11 cellular contexts compared by ENCODE assay signal in genomic region chr13:27783111-27783510, GRCh38. TPM values are rescaled to one million over a fixed set of nuclear protein-coding genes. Genes with fewer than 3 reads are reported as not detected.
DNase-seq lines count a peak whose midpoint lies in the region; ATAC-seq and TF ChIP-seq lines count a peak whose summit lies in the region.
"Had no signal": no experiment of that assay in that cellular context is flagged by ENCODE, and none has a peak within 500 bp of the region (broad histone marks: within the 10 kb centered on the region; RNA-seq: fewer than 3 reads in every experiment).

No MANE protein-coding gene starts in this region.

- 0 to 24% methylated on average over 1 to 4 of the region's 4 CpGs for WGBS in gastroesophageal sphincter (ENCODE audit: low coverage in 1 of 2), 2 donors

- no peaks in the 10 kb centered on the region for H3K4me1 ChIP-seq in gastroesophageal sphincter
- H3K4me1 ChIP-seq: uterus had no signal

- ATAC-seq in gastroesophageal sphincter (no peak), GM21528 (IDR thresholded peaks at IDR 0.05; ENCODE audit: low FRiP score, unreplicated experiment) (no peak), HG02870 (IDR thresholded peaks at IDR 0.05; ENCODE audit: unreplicated experiment) (no peak)

- DNase-seq in NCI-H2196 treated with DMSO at 0.1 percent for 48 hours (lab: John Stamatoyannopoulos, UW; ENCODE audit: unreplicated experiment), result peak; percentile 0
- DNase-seq in NCI-H2196 (lab: John Stamatoyannopoulos, UW; ENCODE audit: unreplicated experiment), result no peak
- peak; percentile 50 for DNase-seq in SW480 (ENCODE audit: low spot score)
- DNase-seq in superior temporal gyrus (ENCODE audit: extremely low spot score), result peak; percentile 31
- DNase-seq in LoVo (ENCODE audit: low spot score), result no peak
- DNase-seq: left cardiac atrium, uterus had no signal

- TF ChIP-seq EP300 in gastroesophageal sphincter (IDR thresholded peaks at IDR 0.05), result no peak

- peaks cover 67% of the 10 kb centered on the region for H3K27me3 ChIP-seq in gastroesophageal sphincter
- H3K27me3 ChIP-seq: uterus had no signal

- H3K27ac ChIP-seq in gastroesophageal sphincter, result no peak overlapping the region
- H3K27ac ChIP-seq: uterus had no signal

- H3K9me3 ChIP-seq in gastroesophageal sphincter, result no peaks in the 10 kb centered on the region
- H3K9me3 ChIP-seq: uterus had no signal

- TF ChIP-seq CTCF in gastroesophageal sphincter (IDR thresholded peaks at IDR 0.05), result peak in 3 of 4 experiments; percentile 26 to 52 (median 42)

- no peak for TF ChIP-seq POLR2A in gastroesophageal sphincter (IDR thresholded peaks at IDR 0.05)

- no peaks in the 10 kb centered on the region for H3K36me3 ChIP-seq in gastroesophageal sphincter
- H3K36me3 ChIP-seq: uterus had no signal

- no peak overlapping the region for H3K4me3 ChIP-seq in gastroesophageal sphincter
- H3K4me3 ChIP-seq: uterus had no signal

RNA-seq across cellular contexts. Expression of gene GSX1, which starts 9.2 kb away (rescaled TPM):
- not detected for total RNA-seq in gastroesophageal sphincter
- total RNA-seq: B cell, left cardiac atrium, uterus had no signal

Comparison
In these comparisons a context has a peak if more than half of its experiments do, and no peak if none do; other contexts are left out.
1. DNase-seq: peak in NCI-H2196 treated with DMSO at 0.1 percent for 48 hours (single experiment), SW480 (single experiment) and superior temporal gyrus (single experiment); none in NCI-H2196 (single experiment) and LoVo (single experiment).